In genomic region chrX:102129473-102129872, GRCh38 we compare ENCODE assay signal across 10 cellular contexts. TPM values are rescaled to one million over a fixed set of nuclear protein-coding genes. Genes with fewer than 3 reads are reported as not detected.
DNase-seq lines count a peak whose midpoint lies in the region; ATAC-seq, FAIRE-seq and TF ChIP-seq lines count a peak whose summit lies in the region.
"Had no signal": no experiment of that assay in that cellular context is flagged by ENCODE, and none has a peak within 500 bp of the region (broad histone marks: within the 10 kb centered on the region; RNA-seq: fewer than 3 reads in every experiment).

No MANE protein-coding gene starts in this region.

- no peak for TF ChIP-seq EP300 in HepG2 (IDR thresholded peaks at IDR 0.05; ENCODE audit: low read depth in 2 of 2, low read length in 2 of 2)
- TF ChIP-seq EP300 in HepG2 (CRISPR knock-in tag; IDR thresholded peaks at IDR 0.05; ENCODE audit: borderline replicate concordance) = no peak
- TF ChIP-seq EP300 in upper lobe of left lung (IDR thresholded peaks at IDR 0.05) = no peak

- H3K4me3 ChIP-seq in HFF-Myc (replicated peaks; ENCODE audit: low read depth, low read length) (no peak overlapping the region), astrocyte of the cerebellum (ENCODE audit: low read depth, low read length) (no peak overlapping the region), HepG2 (replicated peaks in 1 of 3; ENCODE audit: insufficient read depth in 1 of 3, low read depth in 2 of 3, low read length in 3 of 3) (no peak overlapping the region), upper lobe of left lung (no peak overlapping the region)
- H3K4me3 ChIP-seq in effector memory CD4-positive, alpha-beta T cell (ENCODE audit: insufficient read depth, low read depth, low read length, poor library complexity, severe bottlenecking) = no peak overlapping the region
- H3K4me3 ChIP-seq: Peyer's patch had no signal

- DNase-seq in Caki2 (ENCODE audit: low read depth) (peak; percentile 0), HFF-Myc (ENCODE audit: extremely low read depth, low read depth) (no peak), astrocyte of the cerebellum (ENCODE audit: low read depth) (no peak), HepG2 (ENCODE audit: low spot score) (no peak), upper lobe of left lung (no peak)
- no peak for DNase-seq in effector memory CD4-positive, alpha-beta T cell
- DNase-seq: Peyer's patch had no signal

- peak; percentile 3 for TF ChIP-seq CTCF in HFF-Myc (IDR thresholded peaks at IDR 0.05; ENCODE audit: low read depth, low read length, missing control alignments)
- TF ChIP-seq CTCF in astrocyte of the cerebellum (IDR thresholded peaks at IDR 0.05; ENCODE audit: low read depth, low read length, missing control alignments) = peak; percentile 28
- TF ChIP-seq CTCF in HepG2 (CRISPR knock-in tag; IDR thresholded peaks at IDR 0.05) = no peak
- TF ChIP-seq CTCF in upper lobe of left lung (IDR thresholded peaks at IDR 0.05) = peak in 1 of 6 experiments; percentile 24

- ATAC-seq in HepG2 = no peak
- no peak for ATAC-seq in upper lobe of left lung (ENCODE audit: low FRiP score in 2 of 2)
- ATAC-seq in HG02610 (IDR thresholded peaks at IDR 0.05; ENCODE audit: unreplicated experiment) = no peak
- no peak for ATAC-seq in HG02981 (IDR thresholded peaks at IDR 0.05; ENCODE audit: unreplicated experiment)

- H3K4me1 ChIP-seq in HepG2 (ENCODE audit: insufficient read depth, low read length) (no peaks in the 10 kb centered on the region), upper lobe of left lung (no peaks in the 10 kb centered on the region)
- peaks cover 2% of the 10 kb centered on the region for H3K4me1 ChIP-seq in effector memory CD4-positive, alpha-beta T cell (ENCODE audit: control insufficient read depth, insufficient read depth, low read length, poor library complexity, severe bottlenecking)
- H3K4me1 ChIP-seq: Peyer's patch had no signal

- H4K20me1 ChIP-seq in HepG2 (ENCODE audit: insufficient read depth, low read length) = no peaks in the 10 kb centered on the region

- H3K9ac ChIP-seq in HepG2 (ENCODE audit: insufficient read depth, low read depth, low read length) = no peak overlapping the region

- TF ChIP-seq POLR2A in HepG2 (IDR thresholded peaks at IDR 0.05; ENCODE audit: insufficient read depth in 1 of 2, low read depth in 2 of 2, low read length in 2 of 2) (no peak), upper lobe of left lung (IDR thresholded peaks at IDR 0.05) (no peak)

- H3K27ac ChIP-seq in HepG2 (ENCODE audit: extremely low read length, insufficient read depth, low read length) (no peak overlapping the region), upper lobe of left lung (no peak overlapping the region)
- H3K27ac ChIP-seq in effector memory CD4-positive, alpha-beta T cell (ENCODE audit: insufficient read depth, low read length, poor library complexity, severe bottlenecking) = no peak overlapping the region
- H3K27ac ChIP-seq: Peyer's patch had no signal

- no peak overlapping the region for H3K4me2 ChIP-seq in HepG2 (ENCODE audit: low read depth, low read length)

- H3K9me3 ChIP-seq in HepG2 (ENCODE audit: low read length) = no peaks in the 10 kb centered on the region
- no peaks in the 10 kb centered on the region for H3K9me3 ChIP-seq in effector memory CD4-positive, alpha-beta T cell (ENCODE audit: control insufficient read depth, low read length)
- H3K9me3 ChIP-seq in upper lobe of left lung = no peaks in the 10 kb centered on the region
- H3K9me3 ChIP-seq: Peyer's patch had no signal

- no peak for TF ChIP-seq RAD21 in HepG2 (CRISPR knock-in tag; IDR thresholded peaks at IDR 0.05)

- 0% methylated on average over 1 of the region's 1 CpG for WGBS in HepG2 (ENCODE audit: low lambda C conversion rate)
- WGBS in upper lobe of left lung, 2 donors = 49 to 52% methylated on average over 1 of the region's 1 CpG

- CTCF ChIA-PET in HepG2 (lab: Yijun Ruan, JAX; ENCODE audit: low intra/inter-chr PET ratio, low total read pairs) = no interaction called here

- H3K27me3 ChIP-seq in HepG2 (ENCODE audit: control insufficient read depth in 1 of 2, insufficient read depth in 2 of 2, low read length in 2 of 2) (no peaks in the 10 kb centered on the region; a peak in 1 of 5 replicates), upper lobe of left lung (no peaks in the 10 kb centered on the region)
- peaks cover 5% of the 10 kb centered on the region for H3K27me3 ChIP-seq in effector memory CD4-positive, alpha-beta T cell (replicated peaks; ENCODE audit: control insufficient read depth, insufficient read depth, low read length, poor library complexity, severe bottlenecking)
- H3K27me3 ChIP-seq: Peyer's patch had no signal

- POLR2A ChIA-PET in HepG2 (lab: Yijun Ruan, JAX) = no interaction called here

- no peaks in the 10 kb centered on the region for H3K79me2 ChIP-seq in HepG2 (ENCODE audit: insufficient read depth, low read length)

- no peak overlapping the region for H2AFZ ChIP-seq in HepG2 (ENCODE audit: low read length)

- in situ Hi-C loops in Caki2 (cut with HindIII; ENCODE audit: low pct_unique_long_range_greater_than_20kb, low sequenced_read_pairs) (no loop called here), astrocyte of the cerebellum (cut with HindIII; ENCODE audit: low sequenced_read_pairs) (no loop called here), HepG2 (cut with HindIII; ENCODE audit: extremely low pct_ligation_motif_present, low pct_unique_long_range_greater_than_20kb) (no loop called here)

- H3K36me3 ChIP-seq in HepG2 (replicated peaks in 1 of 2; ENCODE audit: control insufficient read depth in 1 of 2, insufficient read depth in 2 of 2, low read length in 2 of 2) (no peaks in the 10 kb centered on the region), upper lobe of left lung (no peaks in the 10 kb centered on the region)
- H3K36me3 ChIP-seq in effector memory CD4-positive, alpha-beta T cell (ENCODE audit: control insufficient read depth, insufficient read depth, low read length) = no peaks in the 10 kb centered on the region
- H3K36me3 ChIP-seq: Peyer's patch had no signal

- FAIRE-seq in HepG2 (lab: Jason Lieb, UNC) = peak; percentile 15

- BruUV-seq in HepG2 (replicated peaks; lab: Mats Ljungman, UMichigan) = no TSS peak

- intact Hi-C loops in HepG2 (cut with micrococcal nuclease; ENCODE audit: unreplicated experiment) = no loop called here

RNA-seq across cellular contexts. Expression of gene TCEAL2, which starts 4.0 kb away (rescaled TPM):
- total RNA-seq in Caki2 (2014; rRNA removed; shearing (Covaris generic); ENCODE audit: low replicate concordance) = not detected in 2 replicates
- total RNA-seq in HepG2 (2016; rRNA removed; fragmentation: Illumina TruSeq; extraction: Trizol) (not detected in 2 replicates), upper lobe of left lung (1 to 10 TPM in 5 of 6 donors, not detected in 1; 1.4 to 7.7 (median 3.2) TPM)
- total RNA-seq in HepG2 (2016; cell fraction: cytosol; rRNA removed; fragmentation: Illumina TruSeq; extraction: Trizol; ENCODE audit: low read depth) = not detected in 2 replicates
- total RNA-seq in HepG2 (2016; cell fraction: insoluble cytoplasmic fraction; rRNA removed; fragmentation: Illumina TruSeq; extraction: Trizol) = not detected in 2 replicates
- total RNA-seq in HepG2 (2016; cell fraction: membrane; rRNA removed; fragmentation: Illumina TruSeq; extraction: Trizol) = not detected in 2 replicates
- not detected in 2 replicates for total RNA-seq in HepG2 (2016; cell fraction: nucleus; rRNA removed; fragmentation: Illumina TruSeq; extraction: Trizol)
- not detected in 2 replicates for polyA plus RNA-seq in HepG2 (2011; rRNA removed)
- polyA plus RNA-seq in HepG2 (2011; cell fraction: cytosol; rRNA removed) = not detected in 2 replicates
- not detected in 2 replicates for polyA plus RNA-seq in HepG2 (2011; cell fraction: nucleus; rRNA removed)
- polyA plus RNA-seq in HepG2 (2012) = not detected in 2 replicates
- not detected in 2 replicates for polyA plus RNA-seq in HepG2 (2016; cell fraction: cytosol; fragmentation: Illumina TruSeq; extraction: Trizol; ENCODE audit: low read depth)
- not detected in 2 replicates for polyA plus RNA-seq in HepG2 (2016; cell fraction: insoluble cytoplasmic fraction; fragmentation: Illumina TruSeq; extraction: Trizol; ENCODE audit: low read depth)
- not detected in 2 replicates for polyA plus RNA-seq in HepG2 (2016; cell fraction: membrane; fragmentation: Illumina TruSeq; extraction: Trizol; ENCODE audit: low read depth)
- polyA plus RNA-seq in HepG2 (2016; cell fraction: nucleus; fragmentation: Illumina TruSeq; extraction: Trizol; ENCODE audit: insufficient read depth, low read depth) = not detected in 2 replicates
- not detected in 2 replicates for polyA minus RNA-seq in HepG2 (2011; rRNA and poly(A)+ RNA removed; ENCODE audit: low replicate concordance)
- not detected in 2 replicates for polyA minus RNA-seq in HepG2 (2011; cell fraction: cytosol; rRNA and poly(A)+ RNA removed)
- polyA minus RNA-seq in HepG2 (2011; cell fraction: nucleus; rRNA and poly(A)+ RNA removed) = not detected in 2 replicates
- total RNA-seq: Peyer's patch, skeletal muscle tissue had no signal

RNA-seq across cellular contexts. Expression of gene TCEAL6, which starts 12.8 kb away (rescaled TPM):
- total RNA-seq in Caki2 (2014; rRNA removed; shearing (Covaris generic); ENCODE audit: low replicate concordance) = not detected in 2 replicates
- total RNA-seq in HepG2 (2016; rRNA removed; fragmentation: Illumina TruSeq; extraction: Trizol) (not detected in 2 replicates), upper lobe of left lung (not detected)
- total RNA-seq in HepG2 (2016; cell fraction: cytosol; rRNA removed; fragmentation: Illumina TruSeq; extraction: Trizol; ENCODE audit: low read depth) = not detected in 2 replicates
- total RNA-seq in HepG2 (2016; cell fraction: insoluble cytoplasmic fraction; rRNA removed; fragmentation: Illumina TruSeq; extraction: Trizol) = not detected in 2 replicates
- not detected in 2 replicates for total RNA-seq in HepG2 (2016; cell fraction: membrane; rRNA removed; fragmentation: Illumina TruSeq; extraction: Trizol)
- not detected in 2 replicates for total RNA-seq in HepG2 (2016; cell fraction: nucleus; rRNA removed; fragmentation: Illumina TruSeq; extraction: Trizol)
- polyA plus RNA-seq in HepG2 (2011; rRNA removed) = not detected in 2 replicates
- not detected in 2 replicates for polyA plus RNA-seq in HepG2 (2011; cell fraction: cytosol; rRNA removed)
- not detected in 2 replicates for polyA plus RNA-seq in HepG2 (2011; cell fraction: nucleus; rRNA removed)
- polyA plus RNA-seq in HepG2 (2012) = not detected in 2 replicates
- polyA plus RNA-seq in HepG2 (2016; cell fraction: cytosol; fragmentation: Illumina TruSeq; extraction: Trizol; ENCODE audit: low read depth) = not detected in 2 replicates
- polyA plus RNA-seq in HepG2 (2016; cell fraction: insoluble cytoplasmic fraction; fragmentation: Illumina TruSeq; extraction: Trizol; ENCODE audit: low read depth) = not detected in 2 replicates
- not detected in 2 replicates for polyA plus RNA-seq in HepG2 (2016; cell fraction: membrane; fragmentation: Illumina TruSeq; extraction: Trizol; ENCODE audit: low read depth)
- not detected in 2 replicates for polyA plus RNA-seq in HepG2 (2016; cell fraction: nucleus; fragmentation: Illumina TruSeq; extraction: Trizol; ENCODE audit: insufficient read depth, low read depth)
- polyA minus RNA-seq in HepG2 (2011; rRNA and poly(A)+ RNA removed; ENCODE audit: low replicate concordance) = not detected in 2 replicates
- not detected in 2 replicates for polyA minus RNA-seq in HepG2 (2011; cell fraction: cytosol; rRNA and poly(A)+ RNA removed)
- not detected in 2 replicates for polyA minus RNA-seq in HepG2 (2011; cell fraction: nucleus; rRNA and poly(A)+ RNA removed)
- total RNA-seq: Peyer's patch, skeletal muscle tissue had no signal

RNA-seq across cellular contexts. Expression of gene BEX5, which starts 26.3 kb away (rescaled TPM):
- total RNA-seq in Caki2 (2014; rRNA removed; shearing (Covaris generic); ENCODE audit: low replicate concordance) = 0.64 and 0.78 TPM in 2 replicates
- total RNA-seq in HepG2 (2016; rRNA removed; fragmentation: Illumina TruSeq; extraction: Trizol) (not detected in 2 replicates), upper lobe of left lung (1 to 10 TPM; 2.1 to 7.1 (median 5.3) TPM)
- not detected in 2 replicates for total RNA-seq in HepG2 (2016; cell fraction: cytosol; rRNA removed; fragmentation: Illumina TruSeq; extraction: Trizol; ENCODE audit: low read depth)
- not detected in 2 replicates for total RNA-seq in HepG2 (2016; cell fraction: insoluble cytoplasmic fraction; rRNA removed; fragmentation: Illumina TruSeq; extraction: Trizol)
- not detected in 2 replicates for total RNA-seq in HepG2 (2016; cell fraction: membrane; rRNA removed; fragmentation: Illumina TruSeq; extraction: Trizol)
- not detected in 2 replicates for total RNA-seq in HepG2 (2016; cell fraction: nucleus; rRNA removed; fragmentation: Illumina TruSeq; extraction: Trizol)
- not detected in 2 replicates for polyA plus RNA-seq in HepG2 (2011; rRNA removed)
- not detected in 2 replicates for polyA plus RNA-seq in HepG2 (2011; cell fraction: cytosol; rRNA removed)
- not detected in 2 replicates for polyA plus RNA-seq in HepG2 (2011; cell fraction: nucleus; rRNA removed)
- polyA plus RNA-seq in HepG2 (2012) = not detected in 2 replicates
- polyA plus RNA-seq in HepG2 (2016; cell fraction: cytosol; fragmentation: Illumina TruSeq; extraction: Trizol; ENCODE audit: low read depth) = not detected in 2 replicates
- not detected in 2 replicates for polyA plus RNA-seq in HepG2 (2016; cell fraction: insoluble cytoplasmic fraction; fragmentation: Illumina TruSeq; extraction: Trizol; ENCODE audit: low read depth)
- not detected in 2 replicates for polyA plus RNA-seq in HepG2 (2016; cell fraction: membrane; fragmentation: Illumina TruSeq; extraction: Trizol; ENCODE audit: low read depth)
- not detected in 2 replicates for polyA plus RNA-seq in HepG2 (2016; cell fraction: nucleus; fragmentation: Illumina TruSeq; extraction: Trizol; ENCODE audit: insufficient read depth, low read depth)
- not detected in 2 replicates for polyA minus RNA-seq in HepG2 (2011; rRNA and poly(A)+ RNA removed; ENCODE audit: low replicate concordance)
- not detected in 2 replicates for polyA minus RNA-seq in HepG2 (2011; cell fraction: cytosol; rRNA and poly(A)+ RNA removed)
- polyA minus RNA-seq in HepG2 (2011; cell fraction: nucleus; rRNA and poly(A)+ RNA removed) = not detected in 2 replicates
- total RNA-seq: Peyer's patch had no signal
